In the genomic region with DNA sequence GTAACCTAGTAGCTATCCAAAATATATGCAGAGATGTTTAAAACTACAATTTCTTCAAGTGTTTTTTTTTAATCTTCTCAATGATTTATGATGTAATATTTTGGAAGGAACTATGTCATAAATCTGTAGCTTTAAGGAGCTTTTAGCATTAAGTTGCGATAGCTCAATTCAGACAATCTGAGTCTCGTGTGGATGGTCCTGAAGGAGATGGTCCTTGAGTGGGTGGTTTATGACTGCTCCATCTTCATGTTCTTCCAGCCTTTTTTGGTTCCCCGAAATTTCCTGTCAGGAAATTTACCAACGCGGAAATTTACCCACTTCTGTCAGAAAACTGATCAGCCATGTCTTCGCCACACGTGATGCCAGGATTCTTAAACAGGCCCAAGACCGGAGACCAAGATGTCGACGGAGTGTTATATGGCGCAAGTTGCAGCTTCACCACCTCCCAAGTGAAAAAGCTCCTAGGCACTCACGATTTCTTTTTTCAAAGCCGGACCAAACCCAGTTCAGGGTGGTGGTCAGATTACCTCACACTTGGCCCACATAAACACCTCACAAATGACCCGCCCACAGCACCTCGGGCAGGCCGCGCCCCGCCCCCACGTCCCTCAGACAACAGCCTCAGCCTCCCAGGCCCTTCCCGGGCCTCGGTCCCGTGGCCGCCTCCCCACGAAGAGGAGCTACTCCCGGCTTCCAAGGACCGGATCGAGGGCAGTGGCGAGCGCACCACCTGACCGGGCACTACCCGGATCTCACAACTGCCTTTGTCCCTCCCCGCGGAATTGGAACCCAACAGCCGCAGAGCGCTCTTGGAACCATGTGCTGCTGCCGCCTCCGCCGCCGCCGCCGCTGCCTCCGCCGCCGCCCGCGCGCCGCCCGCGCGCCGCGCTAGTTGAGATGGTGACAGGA, we compare ENCODE assay signal across 8 cellular contexts. TPM values are rescaled to one million over a fixed set of nuclear protein-coding genes. Genes with fewer than 3 reads are reported as not detected.
DNase-seq lines count a peak whose midpoint lies in the region; ATAC-seq and TF ChIP-seq lines count a peak whose summit lies in the region.

TSS of gene MORC2 (minus strand) at position 760 of the 909 bp plus-strand sequence. CDS start 885 bp downstream, outside the sequence.

- H3K27me3 ChIP-seq in OCI-LY3 (ENCODE audit: low read depth, low read length) (no peaks in the 10 kb centered on the region), right lobe of liver (no peaks in the 10 kb centered on the region)

- peaks cover 92% of the 10 kb centered on the region for H3K79me2 ChIP-seq in OCI-LY3 (ENCODE audit: low read length)

- H2AFZ ChIP-seq in OCI-LY3 (ENCODE audit: low read depth, low read length) = peak within 1 kb of the TSS; percentile 48

- TF ChIP-seq CTCF in OCI-LY3 (IDR thresholded peaks at IDR 0.05; ENCODE audit: low read depth, low read length) (no peak), right lobe of liver (IDR thresholded peaks at IDR 0.05) (no peak)

- H3K36me3 ChIP-seq in OCI-LY3 (replicated peaks; ENCODE audit: low read depth, low read length) (peaks cover 61% of the 10 kb centered on the region), right lobe of liver (peaks cover 0 to 10% (median 5%) of the 10 kb centered on the region in 4 donors)

- H3K27ac ChIP-seq in OCI-LY3 (ENCODE audit: low read length) = peak within 1 kb of the TSS; percentile 78
- peak within 1 kb of the TSS; percentile 86 to 95 (median 89) for H3K27ac ChIP-seq in right lobe of liver

- peak within 1 kb of the TSS; percentile 96 for H3K4me3 ChIP-seq in OCI-LY3 (ENCODE audit: low read length)
- H3K4me3 ChIP-seq in right lobe of liver = peak within 1 kb of the TSS; percentile 74 to 86 (median 80)

- in situ Hi-C loops in ACHN (cut with HindIII; ENCODE audit: low pct_ligation_motif_present, low pct_unique_long_range_greater_than_20kb, low sequenced_read_pairs) = no loop called here

- H3K9me3 ChIP-seq in OCI-LY3 (ENCODE audit: insufficient read depth, low read length) = 0 out of 2 replicates have a peak, but pooled peaks cover 16% of the 10 kb centered on the region
- H3K9me3 ChIP-seq in right lobe of liver = no peaks in the 10 kb centered on the region

- peak within 1 kb of the TSS; percentile 95 for H3K4me2 ChIP-seq in OCI-LY3 (ENCODE audit: low read length)

- no peak for TF ChIP-seq POLR2A in right lobe of liver (IDR thresholded peaks at IDR 0.05)

- H3K9ac ChIP-seq in OCI-LY3 (ENCODE audit: low read length) = peak within 1 kb of the TSS; percentile 83

- DNase-seq in ACHN (peak; percentile 49), dedifferentiated amniotic fluid mesenchymal stem cell (ENCODE audit: extremely low spot score) (peak; percentile 18), right lobe of liver (peak; percentile 76 to 84 (median 79)), stromal cell of bone marrow (ENCODE audit: low read depth) (peak; percentile 33)

- intact Hi-C loops in right lobe of liver (cut with DNase I) = no loop called here

- peaks cover 27% of the 10 kb centered on the region for H4K20me1 ChIP-seq in OCI-LY3 (ENCODE audit: insufficient read depth, low read length)

- H3K4me1 ChIP-seq in OCI-LY3 (ENCODE audit: low read length) = peaks cover 21% of the 10 kb centered on the region
- peaks cover 0 to 28% (median 4%) of the 10 kb centered on the region in 4 donors for H3K4me1 ChIP-seq in right lobe of liver

- WGBS in right lobe of liver (ENCODE audit: insufficient coverage, low coverage, low lambda C conversion rate, missing lambda C conversion rate) = 26% methylated on average over 26 of the region's 53 CpGs

- ATAC-seq in GM18502 (IDR thresholded peaks at IDR 0.05; ENCODE audit: poor library complexity, unreplicated experiment) (peak; percentile 12), HG03095 (IDR thresholded peaks at IDR 0.05; ENCODE audit: unreplicated experiment) (peak; percentile 12), right lobe of liver (peak; percentile 54 to 68 (median 61)), HG03469 (IDR thresholded peaks at IDR 0.05; ENCODE audit: unreplicated experiment) (no peak)

RNA-seq across cellular contexts. Expression of gene MORC2, which starts in this region (rescaled TPM):
- 10 to 100 TPM in 3 of 6 experiments, 1 to 10 TPM in 3; 7.0 to 15.6 (median 10.8) TPM for total RNA-seq in right lobe of liver

Comparison
In these comparisons a context has a peak if more than half of its experiments do, and no peak if none do; other contexts are left out.
1. DNase-seq: peak in every context shown above with its lines; median percentile 79 in right lobe of liver; 49 in ACHN; 33 in stromal cell of bone marrow; 18 in dedifferentiated amniotic fluid mesenchymal stem cell.